12 cellular contexts compared by ENCODE assay signal in genomic region chr13:40187324-40187795, GRCh38.
DNase-seq lines count a peak whose midpoint lies in the region; ATAC-seq and TF ChIP-seq lines count a peak whose summit lies in the region.
"Had no signal": no experiment of that assay in that cellular context is flagged by ENCODE, and none has a peak within 500 bp of the region (broad histone marks: within the 10 kb centered on the region; RNA-seq: fewer than 3 reads in every experiment).

No MANE protein-coding gene starts in this region.

- H3K4me1 Mint-ChIP-seq in GM23338: peaks cover 28% of the 10 kb centered on the region
- H3K4me1 Mint-ChIP-seq in activated CD4-positive, alpha-beta memory T cell treated with anti-CD3 and anti-CD28 coated beads, Interleukin-2, amount 10 ng/mL, durations not matched to agents 7 days and 5 days: peaks cover 63% of the 10 kb centered on the region
- H3K4me1 Mint-ChIP-seq in activated naive CD8-positive, alpha-beta T cell treated with anti-CD3 and anti-CD28 coated beads, Interleukin-2, amount 10 ng/mL, durations not matched to agents 7 days and 5 days: peaks cover 68% of the 10 kb centered on the region

- peak overlapping the region; percentile 85; the same call in 1 of the 2 replicates for H2AFZ ChIP-seq in GM23338

- no peak overlapping the region for H3K27ac ChIP-seq in GM23338 (ENCODE audit: low read depth)
- H3K27ac ChIP-seq: prostate gland had no signal

- no peaks in the 10 kb centered on the region for H3K36me3 ChIP-seq in GM23338 (ENCODE audit: insufficient read depth)
- H3K36me3 ChIP-seq: prostate gland had no signal

- H3K9me3 Mint-ChIP-seq in GM23338: no peaks in the 10 kb centered on the region
- no peaks in the 10 kb centered on the region for H3K9me3 Mint-ChIP-seq in activated CD4-positive, alpha-beta memory T cell treated with anti-CD3 and anti-CD28 coated beads, Interleukin-2, amount 10 ng/mL, durations not matched to agents 7 days and 5 days
- peaks cover 1% of the 10 kb centered on the region for H3K9me3 Mint-ChIP-seq in activated naive CD8-positive, alpha-beta T cell treated with anti-CD3 and anti-CD28 coated beads, Interleukin-2, amount 10 ng/mL, durations not matched to agents 7 days and 5 days

- H3F3A ChIP-seq in GM23338 (replicated peaks; ENCODE audit: low read depth): no peaks in the 10 kb centered on the region

- no peaks in the 10 kb centered on the region for H4K20me1 ChIP-seq in GM23338 (replicated peaks; ENCODE audit: insufficient read depth)

- no peak overlapping the region for H3K4me3 ChIP-seq in GM23338
- H3K4me3 ChIP-seq: prostate gland had no signal

- no peaks in the 10 kb centered on the region for H3K9me2 ChIP-seq in GM23338 (ENCODE audit: insufficient read depth)

- H3K36me3 Mint-ChIP-seq in GM23338 (ENCODE audit: low read depth): no peaks in the 10 kb centered on the region
- no peaks in the 10 kb centered on the region for H3K36me3 Mint-ChIP-seq in activated CD4-positive, alpha-beta memory T cell treated with anti-CD3 and anti-CD28 coated beads, Interleukin-2, amount 10 ng/mL, durations not matched to agents 7 days and 5 days (ENCODE audit: low read depth)
- peaks cover 17% of the 10 kb centered on the region for H3K36me3 Mint-ChIP-seq in activated naive CD8-positive, alpha-beta T cell treated with anti-CD3 and anti-CD28 coated beads, Interleukin-2, amount 10 ng/mL, durations not matched to agents 7 days and 5 days

- H3K27me3 Mint-ChIP-seq in GM23338 (ENCODE audit: insufficient read depth, low read depth, poor library complexity): peaks cover 3% of the 10 kb centered on the region
- H3K27me3 Mint-ChIP-seq in activated CD4-positive, alpha-beta memory T cell treated with anti-CD3 and anti-CD28 coated beads, Interleukin-2, amount 10 ng/mL, durations not matched to agents 7 days and 5 days: no peaks in the 10 kb centered on the region
- H3K27me3 Mint-ChIP-seq in activated naive CD8-positive, alpha-beta T cell treated with anti-CD3 and anti-CD28 coated beads, Interleukin-2, amount 10 ng/mL, durations not matched to agents 7 days and 5 days: no peaks in the 10 kb centered on the region

- DNase-seq in GM23338 (ENCODE audit: low spot score) (peak; percentile 21), DMS 273 (lab: John Stamatoyannopoulos, UW; ENCODE audit: unreplicated experiment) (no peak), amygdala (lab: John Stamatoyannopoulos, UW) (no peak), NCI-H2029 treated with DMSO at 0.1 percent for 48 hours (lab: John Stamatoyannopoulos, UW) (no peak), putamen (ENCODE audit: low spot score) (no peak)
- DNase-seq in activated CD4-positive, alpha-beta memory T cell treated with anti-CD3 and anti-CD28 coated beads, Interleukin-2, amount 10 ng/mL, durations not matched to agents 7 days and 5 days: peak; percentile 59
- DNase-seq in activated naive CD8-positive, alpha-beta T cell treated with anti-CD3 and anti-CD28 coated beads, Interleukin-2, amount 10 ng/mL, durations not matched to agents 7 days and 5 days: peak; percentile 77
- DNase-seq in stimulated activated CD4-positive, alpha-beta T cell treated with anti-CD3 and anti-CD28 coated beads, Interleukin-2, amount 100 ng/mL, for 48 hours: peak; percentile 28 to 35
- DNase-seq: KG1, NCI-H510A treated with DMSO at 0.1 percent for 48 hours, SW 1271 had no signal

- no peak for TF ChIP-seq CTCF in GM23338 (conservative IDR thresholded peaks at IDR 0.05; ENCODE audit: low read depth in 2 of 2)

- H3K27ac Mint-ChIP-seq in GM23338: no peak overlapping the region
- peak overlapping the region; percentile 96 for H3K27ac Mint-ChIP-seq in activated CD4-positive, alpha-beta memory T cell treated with anti-CD3 and anti-CD28 coated beads, Interleukin-2, amount 10 ng/mL, durations not matched to agents 7 days and 5 days
- H3K27ac Mint-ChIP-seq in activated naive CD8-positive, alpha-beta T cell treated with anti-CD3 and anti-CD28 coated beads, Interleukin-2, amount 10 ng/mL, durations not matched to agents 7 days and 5 days: peak overlapping the region; percentile 97

- peak overlapping the region; percentile 51 for H3K4me2 ChIP-seq in GM23338

- H3K27me3 ChIP-seq in GM23338 (ENCODE audit: insufficient read depth): no peaks in the 10 kb centered on the region

- peak; percentile 50 for ATAC-seq in GM23338
- peak; percentile 69 for ATAC-seq in activated naive CD8-positive, alpha-beta T cell treated with anti-CD3 and anti-CD28 coated beads, Interleukin-2, amount 10 ng/mL, durations not matched to agents 7 days and 5 days (ENCODE audit: low read depth)

- H3K4me1 ChIP-seq in GM23338 (ENCODE audit: insufficient read depth): peaks cover 9% of the 10 kb centered on the region; the same call in 1 of the 2 replicates
- H3K4me1 ChIP-seq: prostate gland had no signal

- no peak overlapping the region for H3K4me3 Mint-ChIP-seq in GM23338
- H3K4me3 Mint-ChIP-seq in activated CD4-positive, alpha-beta memory T cell treated with anti-CD3 and anti-CD28 coated beads, Interleukin-2, amount 10 ng/mL, durations not matched to agents 7 days and 5 days: peak overlapping the region; percentile 65
- H3K4me3 Mint-ChIP-seq in activated naive CD8-positive, alpha-beta T cell treated with anti-CD3 and anti-CD28 coated beads, Interleukin-2, amount 10 ng/mL, durations not matched to agents 7 days and 5 days: peak overlapping the region; percentile 80

- CTCF ChIA-PET in activated CD4-positive, alpha-beta memory T cell treated with anti-CD3 and anti-CD28 coated beads, Interleukin-2, amount 10 ng/mL, durations not matched to agents 7 days and 5 days (lab: Charles Lee): interaction anchor here (1.2 to 1.9 kb wide), 4 partner anchors 8 to 590 kb away, joined by 3 to 7 read pairs (median 3); no protein-coding TSS in a partner anchor

- POLR2A ChIA-PET in activated CD4-positive, alpha-beta memory T cell treated with anti-CD3 and anti-CD28 coated beads, Interleukin-2, amount 10 ng/mL, durations not matched to agents 7 days and 5 days (lab: Charles Lee): interaction anchor here (1.0 to 2.9 kb wide), 11 partner anchors 9 to 481 kb away, joined by 3 to 13 read pairs (median 4); no protein-coding TSS in a partner anchor
- POLR2A ChIA-PET in activated naive CD8-positive, alpha-beta T cell treated with anti-CD3 and anti-CD28 coated beads, Interleukin-2, amount 10 ng/mL, durations not matched to agents 7 days and 5 days (lab: Charles Lee): interaction anchor here (0.6 to 2.7 kb wide), 20 partner anchors 10 to 583 kb away, joined by 3 to 26 read pairs (median 5); partner anchors contain the start of gene FOXO1

- no peaks in the 10 kb centered on the region for H3K79me2 ChIP-seq in GM23338 (replicated peaks; ENCODE audit: insufficient read depth)

TF ChIP-seq in GM23338, 12 proteins besides CTCF, POLR2A, EP300 and RAD21 (continues in another document):
- TF ChIP-seq REST (IDR thresholded peaks at IDR 0.05; ENCODE audit: unreplicated experiment) (no peak), JUNB (IDR thresholded peaks at IDR 0.05; ENCODE audit: unreplicated experiment) (no peak), CREB1 (CRISPR knock-in tag; IDR thresholded peaks at IDR 0.05; ENCODE audit: low read depth) (no peak), NANOG (IDR thresholded peaks at IDR 0.05; ENCODE audit: borderline replicate concordance) (no peak)

Comparison
In these comparisons a context has a peak if more than half of its experiments do, and no peak if none do; other contexts are left out.
1. DNase-seq: peak in GM23338 (single experiment), activated CD4-positive, alpha-beta memory T cell treated with anti-CD3 and anti-CD28 coated beads, Interleukin-2, amount 10 ng/mL, durations not matched to agents 7 days and 5 days (single experiment), activated naive CD8-positive, alpha-beta T cell treated with anti-CD3 and anti-CD28 coated beads, Interleukin-2, amount 10 ng/mL, durations not matched to agents 7 days and 5 days (single experiment) and stimulated activated CD4-positive, alpha-beta T cell treated with anti-CD3 and anti-CD28 coated beads, Interleukin-2, amount 100 ng/mL, for 48 hours (2 of 2); none in DMS 273 (single experiment), amygdala (0 of 56), NCI-H2029 treated with DMSO at 0.1 percent for 48 hours (single experiment) and putamen (single experiment).